Comparison of ENCODE assay signal across 8 cellular contexts in the genomic region with DNA sequence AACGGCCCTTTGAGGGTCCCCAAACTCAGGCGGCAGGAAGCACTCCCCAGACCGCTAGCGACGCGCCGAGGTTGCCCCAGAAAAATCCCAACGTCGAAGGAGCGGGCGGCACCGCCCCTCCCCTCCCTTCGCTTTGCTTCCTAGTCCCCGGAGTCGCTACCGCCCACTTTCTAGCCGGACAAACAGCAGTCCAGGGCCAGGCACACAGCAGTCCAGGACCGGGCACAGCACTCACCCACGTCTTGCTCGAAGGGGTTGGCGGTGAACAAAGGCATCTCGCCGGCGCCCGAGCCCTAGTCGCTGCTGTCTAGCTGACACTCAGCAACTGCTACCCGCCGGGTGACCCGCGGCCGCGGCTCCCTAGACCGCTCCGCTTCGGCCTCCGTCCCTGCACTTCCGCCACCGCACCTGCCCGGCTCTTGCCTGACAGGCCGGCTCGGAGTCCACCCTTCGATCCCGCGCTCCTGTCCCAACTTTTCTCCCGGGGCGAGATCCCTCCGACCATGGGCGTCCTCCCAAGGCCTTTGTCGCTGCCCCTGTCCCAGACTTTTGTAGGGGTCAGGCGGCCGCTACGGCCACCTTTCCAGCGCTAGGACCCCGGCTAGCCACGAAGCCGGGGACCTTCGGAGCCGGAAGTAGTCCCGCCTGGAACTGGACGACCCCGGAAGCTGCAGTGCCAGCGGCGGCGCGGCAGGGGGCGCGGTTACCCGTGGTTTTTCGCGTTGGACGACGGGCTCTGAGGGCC. TPM values are rescaled to one million over a fixed set of nuclear protein-coding genes. Genes with fewer than 3 reads are reported as not detected.
DNase-seq lines count a peak whose midpoint lies in the region; ATAC-seq and TF ChIP-seq lines count a peak whose summit lies in the region.

A gene (minus strand): TSS at position 396 of the 745 bp plus-strand sequence. CDS start 121 bp downstream, at position 275.

- TF ChIP-seq POLR2A in right lobe of liver (IDR thresholded peaks at IDR 0.05): peak; percentile 80

- H3K4me3 ChIP-seq in CD8-positive, alpha-beta T cell (ENCODE audit: low read depth, low read length): peak within 1 kb of the TSS; percentile 92
- peak within 1 kb of the TSS; percentile 69 to 98 (median 85) for H3K4me3 ChIP-seq in dorsolateral prefrontal cortex
- H3K4me3 ChIP-seq in right lobe of liver: peak within 1 kb of the TSS; percentile 75 to 94 (median 90)

- no peaks in the 10 kb centered on the region for H3K36me3 ChIP-seq in CD8-positive, alpha-beta T cell (ENCODE audit: insufficient read depth, low read length)
- no peaks in the 10 kb centered on the region for H3K36me3 ChIP-seq in right lobe of liver

- peak; percentile 86 for ATAC-seq in CD8-positive, alpha-beta T cell
- peak; percentile 86 for ATAC-seq in GM19397 (IDR thresholded peaks at IDR 0.05; ENCODE audit: unreplicated experiment)
- ATAC-seq in HG03571 (IDR thresholded peaks at IDR 0.05; ENCODE audit: unreplicated experiment): peak; percentile 87
- peak; percentile 94 to 97 (median 96) for ATAC-seq in right lobe of liver

- no peaks in the 10 kb centered on the region for H3K27me3 ChIP-seq in CD8-positive, alpha-beta T cell (ENCODE audit: insufficient read depth, low read length)
- no peaks in the 10 kb centered on the region for H3K27me3 ChIP-seq in dorsolateral prefrontal cortex
- H3K27me3 ChIP-seq in right lobe of liver: no peaks in the 10 kb centered on the region

- intact Hi-C loops in CD8-positive, alpha-beta T cell (cut with DNase I, micrococcal nuclease): loop anchor here (1.0 to 10.0 kb wide), 10 partner anchors 138 to 1342 kb away; a partner anchor contains a TSS
- intact Hi-C loops in activated CD4-positive, alpha-beta memory T cell treated with anti-CD3 and anti-CD28 coated beads for 36 hours (cut with micrococcal nuclease): loop anchor here (1.0 to 10.0 kb wide), 11 partner anchors 9 to 891 kb away; a partner anchor contains a TSS
- intact Hi-C loops in dorsolateral prefrontal cortex (cut with DNase I) (loop anchor here (1.0 to 10.0 kb wide), 8 partner anchors 138 to 1299 kb away; a partner anchor contains a TSS), right lobe of liver (cut with DNase I) (no loop called here)

- no peaks in the 10 kb centered on the region for H3K9me3 ChIP-seq in CD8-positive, alpha-beta T cell (ENCODE audit: low read length)
- H3K9me3 ChIP-seq in right lobe of liver: no peaks in the 10 kb centered on the region

- peak within 1 kb of the TSS; percentile 96 for H3K4me3 Mint-ChIP-seq in CD8-positive, alpha-beta T cell
- peak within 1 kb of the TSS; percentile 96 for H3K4me3 Mint-ChIP-seq in activated CD4-positive, alpha-beta memory T cell treated with anti-CD3 and anti-CD28 coated beads for 36 hours

- CTCF ChIA-PET in CD8-positive, alpha-beta T cell (lab: Charles Lee): interaction anchor here (0.6 to 3.3 kb wide), 11 partner anchors 11 to 542 kb away, joined by 3 to 37 read pairs (median 3); a partner anchor contains a TSS
- CTCF ChIA-PET in activated CD4-positive, alpha-beta memory T cell treated with anti-CD3 and anti-CD28 coated beads for 36 hours (lab: Charles Lee): interaction anchor here (0.6 to 4.3 kb wide), 21 partner anchors 8 to 684 kb away, joined by 3 to 63 read pairs (median 3); no protein-coding TSS in a partner anchor

- H3K36me3 Mint-ChIP-seq in CD8-positive, alpha-beta T cell: peaks cover 8% of the 10 kb centered on the region
- peaks cover 5% of the 10 kb centered on the region for H3K36me3 Mint-ChIP-seq in activated CD4-positive, alpha-beta memory T cell treated with anti-CD3 and anti-CD28 coated beads for 36 hours

- no peaks in the 10 kb centered on the region for H3K27me3 Mint-ChIP-seq in CD8-positive, alpha-beta T cell (ENCODE audit: low read depth)
- peaks cover 3% of the 10 kb centered on the region for H3K27me3 Mint-ChIP-seq in activated CD4-positive, alpha-beta memory T cell treated with anti-CD3 and anti-CD28 coated beads for 36 hours

- H3K4me1 ChIP-seq in CD8-positive, alpha-beta T cell (ENCODE audit: insufficient read depth, low read length): peaks cover 15% of the 10 kb centered on the region
- peaks cover 0 to 20% (median 5%) of the 10 kb centered on the region in 4 donors for H3K4me1 ChIP-seq in right lobe of liver

- H3K9me3 Mint-ChIP-seq in CD8-positive, alpha-beta T cell: no peaks in the 10 kb centered on the region
- no peaks in the 10 kb centered on the region for H3K9me3 Mint-ChIP-seq in activated CD4-positive, alpha-beta memory T cell treated with anti-CD3 and anti-CD28 coated beads for 36 hours

- H3K27ac ChIP-seq in CD8-positive, alpha-beta T cell (ENCODE audit: low read depth, low read length): peak within 1 kb of the TSS; percentile 81
- H3K27ac ChIP-seq in dorsolateral prefrontal cortex (peak within 1 kb of the TSS; percentile 88 to 100 (median 97)), right lobe of liver (peak within 1 kb of the TSS; percentile 98 to 99 (median 99))

- TF ChIP-seq CTCF in CD8-positive, alpha-beta T cell (IDR thresholded peaks at IDR 0.05): peak; percentile 96
- TF ChIP-seq CTCF in dorsolateral prefrontal cortex (IDR thresholded peaks at IDR 0.05 in 54 of 56, conservative IDR thresholded peaks at IDR 0.05 in 2 of 56; ENCODE audit: low read depth in 1 of 56, partially characterized antibody in 56 of 56): peak; percentile 89 to 99 (median 97)
- TF ChIP-seq CTCF in right lobe of liver (IDR thresholded peaks at IDR 0.05): peak; percentile 95 to 98 (median 97)

- peak; percentile 87 to 97 (median 93) for DNase-seq in CD8-positive, alpha-beta T cell
- DNase-seq in NCI-H774 (lab: John Stamatoyannopoulos, UW) (peak; percentile 88), dorsolateral prefrontal cortex (peak; percentile 83 to 93 (median 88)), right lobe of liver (peak; percentile 92 to 94 (median 94))
- DNase-seq in activated CD4-positive, alpha-beta memory T cell treated with anti-CD3 and anti-CD28 coated beads for 36 hours: peak; percentile 96
- peak; percentile 90 to 92 for DNase-seq in stimulated activated CD4-positive, alpha-beta T cell treated with anti-CD3 and anti-CD28 coated beads, Interleukin-4, amount 100 ng/mL, for 4 hours

- peaks cover 35% of the 10 kb centered on the region for H3K4me1 Mint-ChIP-seq in CD8-positive, alpha-beta T cell (ENCODE audit: low read depth)
- H3K4me1 Mint-ChIP-seq in activated CD4-positive, alpha-beta memory T cell treated with anti-CD3 and anti-CD28 coated beads for 36 hours (ENCODE audit: low read depth): peaks cover 26% of the 10 kb centered on the region

- WGBS in right lobe of liver (ENCODE audit: insufficient coverage, low coverage, low lambda C conversion rate, missing lambda C conversion rate): under 1% methylated on average over 41 of the region's 72 CpGs

- H3K27ac Mint-ChIP-seq in CD8-positive, alpha-beta T cell: peak within 1 kb of the TSS; percentile 99
- peak within 1 kb of the TSS; percentile 99 for H3K27ac Mint-ChIP-seq in activated CD4-positive, alpha-beta memory T cell treated with anti-CD3 and anti-CD28 coated beads for 36 hours

- POLR2A ChIA-PET in CD8-positive, alpha-beta T cell (lab: Charles Lee): interaction anchor here (0.6 to 1.8 kb wide), 8 partner anchors 8 to 567 kb away, joined by 3 to 10 read pairs (median 4); a partner anchor contains a TSS
- POLR2A ChIA-PET in activated CD4-positive, alpha-beta memory T cell treated with anti-CD3 and anti-CD28 coated beads for 36 hours (lab: Charles Lee): interaction anchor here (0.8 to 1.2 kb wide), 2 partner anchors 462 to 542 kb away, joined by 3 read pairs; no protein-coding TSS in a partner anchor

RNA-seq across cellular contexts. Expression of the gene that starts here (rescaled TPM):
- total RNA-seq in CD8-positive, alpha-beta T cell: 1 to 10 TPM; 3.2 to 5.7 TPM
- total RNA-seq in activated CD4-positive, alpha-beta memory T cell treated with anti-CD3 and anti-CD28 coated beads for 36 hours: 10 to 100 TPM; 16.4 to 17.6 TPM
- total RNA-seq in dorsolateral prefrontal cortex (10 to 100 TPM; 25.9 to 44.5 (median 34.8) TPM), right lobe of liver (10 to 100 TPM; 12.1 to 18.6 (median 14.2) TPM)

Comparison
In these comparisons a context has a peak if more than half of its experiments do, and no peak if none do; other contexts are left out.
1. Peak in every context shown above with its lines: DNase-seq, ATAC-seq, H3K4me3 ChIP-seq and H3K27ac ChIP-seq.
2. intact Hi-C loops: an anchor here in CD8-positive, alpha-beta T cell (1.0 to 10.0 kb wide), activated CD4-positive, alpha-beta memory T cell treated with anti-CD3 and anti-CD28 coated beads for 36 hours (1.0 to 10.0 kb wide) and dorsolateral prefrontal cortex (1.0 to 10.0 kb wide); none called in right lobe of liver.